In the genomic region with DNA sequence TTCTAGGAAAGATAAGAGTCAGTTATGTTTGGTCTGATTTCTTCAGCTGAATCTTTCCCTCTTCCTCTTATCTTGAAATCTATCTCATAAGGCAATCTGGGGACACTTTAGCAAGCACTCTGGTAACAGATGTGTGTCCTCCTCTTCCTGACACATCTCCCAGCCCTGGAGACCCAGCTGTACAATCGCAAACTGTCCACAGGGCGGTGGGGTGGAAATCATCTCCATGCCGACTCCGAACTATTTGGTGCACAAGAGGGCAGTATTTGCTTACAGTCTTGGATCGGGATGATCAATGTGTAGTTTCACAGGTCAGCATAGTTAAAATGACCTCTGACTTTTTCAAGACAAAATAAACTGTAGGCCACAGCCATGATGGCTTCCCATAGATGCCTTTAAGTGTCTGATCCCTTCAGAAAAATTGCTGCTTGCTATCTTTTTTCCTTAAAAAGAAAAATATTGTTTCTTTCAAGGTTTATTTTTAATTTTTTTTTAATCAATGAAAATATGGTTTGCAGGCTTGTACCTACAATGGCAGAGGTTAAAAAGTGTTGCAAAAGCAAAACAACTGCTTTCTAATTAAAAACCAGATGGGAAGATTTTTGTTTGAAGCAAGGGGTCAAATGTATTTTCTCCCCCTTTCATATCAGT, we compare ENCODE assay signal across 8 cellular contexts. TPM values are rescaled to one million over a fixed set of nuclear protein-coding genes. Genes with fewer than 3 reads are reported as not detected.
DNase-seq lines count a peak whose midpoint lies in the region; ATAC-seq and TF ChIP-seq lines count a peak whose summit lies in the region.

No MANE protein-coding gene starts in this region.

- no peak for TF ChIP-seq POLR2A in adrenal gland (IDR thresholded peaks at IDR 0.05)

- H3K27me3 ChIP-seq in adrenal gland: no peaks in the 10 kb centered on the region
- H3K27me3 ChIP-seq in heart right ventricle: no peaks in the 10 kb centered on the region

- H3K4me3 ChIP-seq in adrenal gland (no peak overlapping the region), heart right ventricle (no peak overlapping the region)

- DNase-seq in SIG-M5 treated with dmso at 0.1 percent for 504 hours (lab: John Stamatoyannopoulos, UW; ENCODE audit: unreplicated experiment): peak; percentile 57
- DNase-seq in SIG-M5 (lab: John Stamatoyannopoulos, UW): no peak
- peak; percentile 69 for DNase-seq in NCI-H2171 (lab: John Stamatoyannopoulos, UW)
- DNase-seq in adrenal gland: peak; percentile 65 to 91 (median 80)
- peak; percentile 23 to 70 for DNase-seq in heart right ventricle
- DNase-seq in renal cortical epithelial cell (ENCODE audit: low read depth): peak; percentile 66

- peak in 7 of 8 donors; percentile 66 to 76 (median 72) for ATAC-seq in heart right ventricle
- ATAC-seq in GM19351 (IDR thresholded peaks at IDR 0.05; ENCODE audit: unreplicated experiment): no peak
- no peak for ATAC-seq in GM18520 (IDR thresholded peaks at IDR 0.05; ENCODE audit: unreplicated experiment)

- H3K36me3 ChIP-seq in adrenal gland (replicated peaks in 1 of 2) (no peaks in the 10 kb centered on the region), heart right ventricle (peaks cover 0 to 3% (median 0%) of the 10 kb centered on the region in 9 donors)

- H3K27ac ChIP-seq in adrenal gland: no peak overlapping the region
- H3K27ac ChIP-seq in heart right ventricle: no peak overlapping the region

- H3K9me3 ChIP-seq in adrenal gland (replicated peaks in 1 of 3) (no peaks in the 10 kb centered on the region), heart right ventricle (no peaks in the 10 kb centered on the region)

- intact Hi-C loops in adrenal gland (cut with DNase I) (loop anchor here (5.0 to 10.0 kb wide), 3 partner anchors 154 to 331 kb away; no protein-coding TSS in a partner anchor), heart right ventricle (cut with DNase I) (loop anchor here (2.0 to 10.0 kb wide), 9 partner anchors 144 to 436 kb away; partner anchors contain the start of gene GATA2 (in 3 of the 10))

- 6 to 17% (median 10%) methylated on average over 5 of the region's 5 CpGs for WGBS in adrenal gland, 4 donors
- 15 to 18% methylated on average over 5 of the region's 5 CpGs for WGBS in heart right ventricle, 2 donors

- TF ChIP-seq CTCF in adrenal gland (IDR thresholded peaks at IDR 0.05) (peak; percentile 53 to 98 (median 92)), heart right ventricle (IDR thresholded peaks at IDR 0.05) (peak; percentile 30 to 87 (median 71))

- H3K4me1 ChIP-seq in adrenal gland (replicated peaks in 1 of 2) (peaks cover 0 to 14% of the 10 kb centered on the region in 2 donors), heart right ventricle (peaks cover 11 to 80% (median 54%) of the 10 kb centered on the region in 9 donors)

RNA-seq across cellular contexts. Expression of gene EEFSEC, which starts 17.7 kb away (rescaled TPM):
- total RNA-seq in adrenal gland (10 to 100 TPM in 7 of 8 donors, 1 to 10 TPM in 1; 9.3 to 15.6 (median 12.0) TPM), heart right ventricle (10 to 100 TPM; 16.5 to 29.5 (median 25.4) TPM), renal cortical epithelial cell (1.6 and 7.6 TPM in 2 replicates)
- polyA plus RNA-seq in adrenal gland (1 to 10 TPM; 8.6 to 9.7 (median 9.3) TPM), heart right ventricle (10 to 100 TPM; 16.7 to 18.1 TPM)

RNA-seq across cellular contexts. Expression of gene RUVBL1, which starts 47.4 kb away (rescaled TPM):
- total RNA-seq in adrenal gland: 10 to 100 TPM in 7 of 8 donors, 1 to 10 TPM in 1; 7.9 to 32.0 (median 25.4) TPM
- 10 to 100 TPM; 11.7 to 37.5 (median 20.2) TPM for polyA plus RNA-seq in adrenal gland
- total RNA-seq in heart right ventricle: 10 to 100 TPM; 23.5 to 34.4 (median 25.6) TPM
- 10 to 100 TPM in 1 of 2 donors, 1 to 10 TPM in 1; 9.4 to 38.5 TPM for polyA plus RNA-seq in heart right ventricle
- 79.1 and 86.7 TPM in 2 replicates for total RNA-seq in renal cortical epithelial cell

Comparison
In these comparisons a context has a peak if more than half of its experiments do, and no peak if none do; other contexts are left out.
1. ATAC-seq: peak in heart right ventricle (7 of 8); none in GM19351 (single experiment) and GM18520 (single experiment).